Comparison of ENCODE assay signal across 20 cellular contexts in genomic region chr9:33294670-33295432, GRCh38. TPM values are rescaled to one million over a fixed set of nuclear protein-coding genes. Genes with fewer than 3 reads are reported as not detected.
DNase-seq lines count a peak whose midpoint lies in the region; ATAC-seq and TF ChIP-seq lines count a peak whose summit lies in the region.
"Had no signal": no experiment of that assay in that cellular context is flagged by ENCODE, and none has a peak within 500 bp of the region (broad histone marks: within the 10 kb centered on the region; RNA-seq: fewer than 3 reads in every experiment).

No MANE protein-coding gene starts in this region.

- intact Hi-C loops in left lung (cut with DNase I) = no loop called here

- H3K36me3 Mint-ChIP-seq in activated naive CD4-positive, alpha-beta T cell treated with anti-CD3 and anti-CD28 coated beads, Interleukin-2, amount 50 U/mL, for 72 hours = peaks cover 62 to 67% of the 10 kb centered on the region in 2 donors
- H3K36me3 Mint-ChIP-seq in activated naive CD4-positive, alpha-beta T cell treated with anti-CD3 and anti-CD28 coated beads, Interleukin-2, amount 10 ng/mL, durations not matched to agents 7 days and 5 days = peaks cover 73% of the 10 kb centered on the region
- H3K36me3 Mint-ChIP-seq in type B pancreatic cell = peaks cover 36% of the 10 kb centered on the region

- no peak overlapping the region for H3K27ac ChIP-seq in left lung
- H3K27ac ChIP-seq: ovary had no signal

- H3K36me3 ChIP-seq in left lung = peaks cover 0 to 64% of the 10 kb centered on the region in 2 donors
- H3K36me3 ChIP-seq: ovary had no signal

- TF ChIP-seq POLR2A in NB4 (IDR thresholded peaks at IDR 0.05; ENCODE audit: extremely low read depth, insufficient read length) = no peak

- H3K4me1 ChIP-seq in left lung = peaks cover 9 to 75% of the 10 kb centered on the region in 2 donors

- H3K9me3 ChIP-seq in left lung = no peaks in the 10 kb centered on the region
- H3K9me3 ChIP-seq: ovary had no signal

- DNase-seq in activated naive CD4-positive, alpha-beta T cell treated with anti-CD3 and anti-CD28 coated beads, Interleukin-2, amount 50 U/mL, for 72 hours (ENCODE audit: low spot score in 2 of 2) = no peak
- no peak for DNase-seq in activated naive CD4-positive, alpha-beta T cell treated with anti-CD3 and anti-CD28 coated beads, Interleukin-2, amount 10 ng/mL, durations not matched to agents 7 days and 5 days
- DNase-seq in NB4 (ENCODE audit: low read depth) (peak; percentile 75), cerebellar cortex (ENCODE audit: low spot score) (peak; percentile 28), type B pancreatic cell (ENCODE audit: extremely low spot score, unreplicated experiment) (no peak), dedifferentiated amniotic fluid mesenchymal stem cell (ENCODE audit: extremely low spot score) (no peak), left lung (no peak), DMS53 (lab: John Stamatoyannopoulos, UW) (no peak)
- DNase-seq: activated CD4-positive, alpha-beta T cell treated with anti-CD3 and anti-CD28 coated beads, Interleukin-2, amount 50 U/mL, for 1 hour; activated naive CD4-positive, alpha-beta T cell treated with Interleukin-2 at 50 U/mL for 16 hours; DMS79 treated with DMSO at 0.1 percent for 48 hours; HFFc6; Kasumi-1; mesenchymal stem cell; NCI-H187; NCI-H524 treated with DMSO at 0.1 percent for 48 hours; ovary had no signal

- no peak for TF ChIP-seq CTCF in NB4 (IDR thresholded peaks at IDR 0.05; ENCODE audit: low read depth, low read length)
- TF ChIP-seq CTCF in type B pancreatic cell (conservative IDR thresholded peaks at IDR 0.05) = no peak
- TF ChIP-seq CTCF in left lung (IDR thresholded peaks at IDR 0.05) = no peak

- no peaks in the 10 kb centered on the region for H3K27me3 ChIP-seq in left lung
- H3K27me3 ChIP-seq: ovary had no signal

- H3K27me3 Mint-ChIP-seq in activated naive CD4-positive, alpha-beta T cell treated with anti-CD3 and anti-CD28 coated beads, Interleukin-2, amount 10 ng/mL, durations not matched to agents 7 days and 5 days = peaks cover 5% of the 10 kb centered on the region
- H3K27me3 Mint-ChIP-seq in type B pancreatic cell = no peaks in the 10 kb centered on the region

- H3K4me1 Mint-ChIP-seq in activated naive CD4-positive, alpha-beta T cell treated with anti-CD3 and anti-CD28 coated beads, Interleukin-2, amount 10 ng/mL, durations not matched to agents 7 days and 5 days = peaks cover 89% of the 10 kb centered on the region
- H3K4me1 Mint-ChIP-seq in type B pancreatic cell (ENCODE audit: unreplicated experiment) = peaks cover 49% of the 10 kb centered on the region

- H3K9me3 Mint-ChIP-seq in activated naive CD4-positive, alpha-beta T cell treated with anti-CD3 and anti-CD28 coated beads, Interleukin-2, amount 50 U/mL, for 72 hours = peaks cover 0 to 8% of the 10 kb centered on the region in 2 donors
- no peaks in the 10 kb centered on the region for H3K9me3 Mint-ChIP-seq in activated naive CD4-positive, alpha-beta T cell treated with anti-CD3 and anti-CD28 coated beads, Interleukin-2, amount 10 ng/mL, durations not matched to agents 7 days and 5 days
- no peaks in the 10 kb centered on the region for H3K9me3 Mint-ChIP-seq in type B pancreatic cell
- H3K9me3 Mint-ChIP-seq: HFFc6 had no signal

- no peak for ATAC-seq in activated naive CD4-positive, alpha-beta T cell treated with anti-CD3 and anti-CD28 coated beads, Interleukin-2, amount 50 U/mL, for 72 hours
- no peak for ATAC-seq in left lung

- peak overlapping the region; percentile 77 to 82 for H3K27ac Mint-ChIP-seq in activated naive CD4-positive, alpha-beta T cell treated with anti-CD3 and anti-CD28 coated beads, Interleukin-2, amount 50 U/mL, for 72 hours
- H3K27ac Mint-ChIP-seq in activated naive CD4-positive, alpha-beta T cell treated with anti-CD3 and anti-CD28 coated beads, Interleukin-2, amount 10 ng/mL, durations not matched to agents 7 days and 5 days = no peak overlapping the region
- peak overlapping the region; percentile 15 for H3K27ac Mint-ChIP-seq in type B pancreatic cell

- H3K4me3 ChIP-seq in NB4 (ENCODE audit: low read depth, low read length) = peak overlapping the region; percentile 5
- H3K4me3 ChIP-seq in left lung = no peak overlapping the region
- H3K4me3 ChIP-seq: ovary had no signal

- H3K4me3 Mint-ChIP-seq in activated naive CD4-positive, alpha-beta T cell treated with anti-CD3 and anti-CD28 coated beads, Interleukin-2, amount 10 ng/mL, durations not matched to agents 7 days and 5 days = no peak overlapping the region
- H3K4me3 Mint-ChIP-seq in type B pancreatic cell = no peak overlapping the region
- H3K4me3 Mint-ChIP-seq: HFFc6 had no signal

- CTCF ChIA-PET in activated naive CD4-positive, alpha-beta T cell treated with anti-CD3 and anti-CD28 coated beads, Interleukin-2, amount 10 ng/mL, durations not matched to agents 7 days and 5 days (lab: Charles Lee) = no interaction called here

RNA-seq across cellular contexts. Expression of gene NFX1, which starts 4.5 kb away (rescaled TPM):
- 10 to 100 TPM; 38.4 to 43.7 TPM for total RNA-seq in activated naive CD4-positive, alpha-beta T cell treated with anti-CD3 and anti-CD28 coated beads, Interleukin-2, amount 50 U/mL, for 72 hours
- total RNA-seq in type B pancreatic cell (ENCODE audit: low replicate concordance) (34.1 and 36.4 TPM in 2 replicates), left lung (10 to 100 TPM; 32.0 to 39.3 TPM)

RNA-seq across cellular contexts. Expression of gene CHMP5, which starts 30.0 kb away (rescaled TPM):
- total RNA-seq in activated naive CD4-positive, alpha-beta T cell treated with anti-CD3 and anti-CD28 coated beads, Interleukin-2, amount 50 U/mL, for 72 hours = 100 to 1,000 TPM; 115 to 123 TPM
- total RNA-seq in type B pancreatic cell (ENCODE audit: low replicate concordance) = 51.4 and 53.7 TPM in 2 replicates
- total RNA-seq in left lung = 10 to 100 TPM; 67.4 to 79.3 TPM

RNA-seq across cellular contexts. Expression of gene BAG1, which starts 30.3 kb away (rescaled TPM):
- total RNA-seq in activated naive CD4-positive, alpha-beta T cell treated with anti-CD3 and anti-CD28 coated beads, Interleukin-2, amount 50 U/mL, for 72 hours = 10 to 100 TPM; 35.4 to 82.9 TPM
- total RNA-seq in type B pancreatic cell (ENCODE audit: low replicate concordance) (92.6 and 113 TPM in 2 replicates), left lung (100 to 1,000 TPM; 103 to 111 TPM)

RNA-seq across cellular contexts. Expression of gene SPINK4, which starts 54.9 kb away (rescaled TPM):
- not detected for total RNA-seq in activated naive CD4-positive, alpha-beta T cell treated with anti-CD3 and anti-CD28 coated beads, Interleukin-2, amount 50 U/mL, for 72 hours
- total RNA-seq in type B pancreatic cell (ENCODE audit: low replicate concordance) = not detected in 2 replicates
- not detected for total RNA-seq in left lung
- total RNA-seq: glomerular endothelial cell; HFFc6; ovary; subcutaneous adipose tissue; T-helper 1 cell treated with Interleukin-12 subunit alpha and Interleukin-12 subunit beta and Interleukin-4 antibody, amounts not matched to agents 30 ng/mL and 1 ng/mL, for 36 hours had no signal

Comparison
In these comparisons a context has a peak if more than half of its experiments do, and no peak if none do; other contexts are left out.
1. DNase-seq: peak in NB4 (single experiment) and cerebellar cortex (single experiment); none in activated naive CD4-positive, alpha-beta T cell treated with anti-CD3 and anti-CD28 coated beads, Interleukin-2, amount 50 U/mL, for 72 hours (0 of 2), activated naive CD4-positive, alpha-beta T cell treated with anti-CD3 and anti-CD28 coated beads, Interleukin-2, amount 10 ng/mL, durations not matched to agents 7 days and 5 days (single experiment), type B pancreatic cell (single experiment), dedifferentiated amniotic fluid mesenchymal stem cell (single experiment), left lung (0 of 2) and DMS53 (single experiment).